In genomic region chr6:10695086-10695657, GRCh38 we compare ENCODE assay signal across 1 cellular context.
TF ChIP-seq lines count a peak whose summit lies in the region.

No MANE protein-coding gene starts in this region.

TF ChIP-seq in H1, 55 proteins besides CTCF, POLR2A, EP300 and RAD21:
- TF ChIP-seq KDM5A (IDR thresholded peaks at IDR 0.05; ENCODE audit: low read length) (0 out of 2 replicates have a peak, but pooled peaks have one; percentile 22), KDM1A (IDR thresholded peaks at IDR 0.05; ENCODE audit: borderline replicate concordance, low read length) (no peak)
